In the genomic region with DNA sequence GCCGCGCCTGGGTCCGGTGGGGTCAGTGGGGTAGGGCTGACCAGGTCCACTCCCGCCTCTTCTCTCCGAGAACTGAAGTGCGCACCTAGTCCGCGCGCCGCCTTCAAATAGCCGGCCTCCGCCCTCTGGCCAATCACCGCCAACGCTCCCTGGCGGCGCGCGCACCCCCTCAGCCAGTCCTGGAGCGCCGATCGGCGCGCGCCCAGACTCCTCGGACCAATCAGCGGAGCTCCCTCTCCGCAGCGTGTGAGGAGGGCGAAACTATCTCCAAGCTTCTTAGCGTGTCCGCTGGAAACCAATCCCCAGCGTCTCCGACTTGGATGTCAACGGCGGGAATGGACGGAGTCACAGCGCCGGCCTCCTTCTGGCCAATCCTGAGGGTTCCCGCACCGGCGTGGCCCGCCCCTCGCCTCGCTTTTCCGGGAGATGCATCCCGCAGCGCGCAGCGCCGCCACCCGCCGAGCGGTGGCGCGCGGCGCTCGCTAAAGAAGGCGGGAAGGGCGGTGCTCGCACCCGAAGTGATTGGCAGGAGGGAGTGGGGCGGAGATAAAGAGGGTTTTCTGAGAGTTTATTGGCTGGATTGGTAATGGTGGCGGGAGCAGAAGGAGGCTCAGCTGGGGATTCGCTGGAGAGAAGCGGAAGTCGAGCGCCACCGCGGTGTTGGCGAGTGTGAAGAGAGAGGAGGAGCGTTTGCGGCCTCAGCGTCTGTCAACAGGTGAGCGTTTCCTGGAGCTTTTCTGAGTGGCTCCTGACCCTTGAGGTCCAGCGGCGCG, we compare ENCODE assay signal across 8 cellular contexts. TPM values are rescaled to one million over a fixed set of nuclear protein-coding genes. Genes with fewer than 3 reads are reported as not detected.
DNase-seq lines count a peak whose midpoint lies in the region; ATAC-seq and TF ChIP-seq lines count a peak whose summit lies in the region.

A gene (minus strand): TSS at position 81 of the 773 bp plus-strand sequence. CDS start 133 bp downstream, outside the sequence.

- TF ChIP-seq CTCF in lower lobe of right lung (IDR thresholded peaks at IDR 0.05): peak; percentile 86

- DNase-seq in COLO829 (ENCODE audit: low spot score) (peak; percentile 98), HS-5 (ENCODE audit: low read depth) (peak; percentile 100), NK-92 (lab: John Stamatoyannopoulos, UW; ENCODE audit: unreplicated experiment) (peak; percentile 99), lower lobe of right lung (peak; percentile 99)
- peak; percentile 93 to 94 for DNase-seq in activated CD8-positive, alpha-beta memory T cell treated with anti-CD3 and anti-CD28 coated beads for 1 hour (ENCODE audit: extremely low read depth in 1 of 2, low read depth in 1 of 2)
- peak; percentile 96 for DNase-seq in effector CD4-positive, alpha-beta T cell
- peak; percentile 95 to 97 (median 95) for DNase-seq in stimulated activated CD4-positive, alpha-beta T cell treated with anti-CD3 and anti-CD28 coated beads, TNF-alpha, amount 100 ng/mL, for 24 hours (ENCODE audit: low read depth in 3 of 3)

- H3K27ac ChIP-seq in lower lobe of right lung: peak within 1 kb of the TSS; percentile 93

- H3K4me3 ChIP-seq in lower lobe of right lung: peak within 1 kb of the TSS; percentile 72

- peaks cover 35% of the 10 kb centered on the region for H3K4me1 ChIP-seq in lower lobe of right lung

- no peaks in the 10 kb centered on the region for H3K27me3 ChIP-seq in lower lobe of right lung (ENCODE audit: low read depth)

- intact Hi-C loops in lower lobe of right lung (cut with DNase I): no loop called here

- ATAC-seq in GM19468 (IDR thresholded peaks at IDR 0.05; ENCODE audit: extremely low read depth, unreplicated experiment): peak; percentile 85
- ATAC-seq in lower lobe of right lung: peak; percentile 94 to 97

- no peaks in the 10 kb centered on the region for H3K9me3 ChIP-seq in lower lobe of right lung

- H3K36me3 ChIP-seq in lower lobe of right lung: no peaks in the 10 kb centered on the region

RNA-seq across cellular contexts. Expression of the gene that starts here (rescaled TPM):
- total RNA-seq in lower lobe of right lung: 2.6 TPM

Comparison
In these comparisons a context has a peak if more than half of its experiments do, and no peak if none do; other contexts are left out.
1. Peak in every context shown above with its lines: DNase-seq, ATAC-seq, H3K4me3 ChIP-seq and H3K27ac ChIP-seq.